In the genomic region with DNA sequence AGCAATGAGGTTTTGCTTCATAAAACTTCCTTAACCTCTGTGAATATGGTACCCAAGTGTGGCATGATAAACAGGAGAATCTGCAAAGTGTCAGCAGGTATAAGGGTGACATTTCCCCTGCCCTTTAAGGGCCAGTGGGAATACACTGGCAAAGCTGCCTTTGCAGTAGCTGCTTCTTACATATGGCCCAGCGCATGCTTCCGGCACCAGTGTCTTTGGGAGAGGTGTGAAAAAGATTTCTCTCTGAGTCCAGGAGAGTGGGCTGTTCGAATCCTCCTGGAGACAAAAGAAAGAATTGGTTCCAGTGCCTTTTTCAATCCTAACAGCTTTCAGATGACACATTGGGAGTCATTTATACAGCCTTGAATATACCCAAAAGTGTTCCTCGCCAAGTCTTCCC, we compare ENCODE assay signal across 23 cellular contexts.
DNase-seq lines count a peak whose midpoint lies in the region; ATAC-seq and TF ChIP-seq lines count a peak whose summit lies in the region.
"Had no signal": no experiment of that assay in that cellular context is flagged by ENCODE, and none has a peak within 500 bp of the region (broad histone marks: within the 10 kb centered on the region; RNA-seq: fewer than 3 reads in every experiment).

No MANE protein-coding gene starts in this region.

- ATAC-seq in gastroesophageal sphincter (no peak), HG02642 (IDR thresholded peaks at IDR 0.05; ENCODE audit: poor library complexity, unreplicated experiment) (no peak)
- ATAC-seq: GM12878 had no signal

- no peak overlapping the region for H3K4me3 ChIP-seq in gastroesophageal sphincter
- H3K4me3 ChIP-seq in brain microvascular endothelial cell (ENCODE audit: low read depth, low read length), result no peak overlapping the region
- H3K4me3 ChIP-seq: BLaER1, GM12878 had no signal

- WGBS in gastroesophageal sphincter (ENCODE audit: low coverage in 1 of 2), 2 donors, result 72 to 82% methylated on average over 3 to 4 of the region's 4 CpGs

- no peaks in the 10 kb centered on the region for H3K27me3 ChIP-seq in gastroesophageal sphincter
- no peaks in the 10 kb centered on the region for H3K27me3 ChIP-seq in brain microvascular endothelial cell (replicated peaks)
- H3K27me3 ChIP-seq: BE2C, BLaER1 had no signal

- peak; percentile 47 for DNase-seq in inferior parietal cortex (ENCODE audit: extremely low spot score)
- peak; percentile 22 for DNase-seq in occipital lobe (lab: John Stamatoyannopoulos, UW)
- peak; percentile 62 for DNase-seq in superior temporal gyrus (ENCODE audit: extremely low spot score)
- no peak for DNase-seq in brain microvascular endothelial cell
- DNase-seq: 8988T; ACHN; BE2C; C1 segment of cervical spinal cord; CD4-positive, alpha-beta memory T cell; CD4-positive, CD25-positive, alpha-beta regulatory T cell; CD8-positive, alpha-beta memory T cell; COR-L47; DMS 273 treated with DMSO at 0.1 percent for 48 hours; DMS153; DMS53; DMS79; DND-41; EL; GDM1 had no signal

- TF ChIP-seq CTCF in gastroesophageal sphincter (IDR thresholded peaks at IDR 0.05) (no peak), brain microvascular endothelial cell (IDR thresholded peaks at IDR 0.05; ENCODE audit: low read depth, low read length, missing control alignments) (no peak)

- no peaks in the 10 kb centered on the region for H3K4me1 ChIP-seq in gastroesophageal sphincter
- H3K4me1 ChIP-seq: BE2C, BLaER1 had no signal

- in situ Hi-C loops in brain microvascular endothelial cell (cut with HindIII; ENCODE audit: low pct_ligation_motif_present, low sequenced_read_pairs), result no loop called here

- no peak for TF ChIP-seq EP300 in gastroesophageal sphincter (IDR thresholded peaks at IDR 0.05)

- H3K36me3 ChIP-seq in gastroesophageal sphincter, result no peaks in the 10 kb centered on the region
- no peaks in the 10 kb centered on the region for H3K36me3 ChIP-seq in brain microvascular endothelial cell (replicated peaks)
- H3K36me3 ChIP-seq: BE2C, BLaER1 had no signal

- no peak for TF ChIP-seq POLR2A in gastroesophageal sphincter (IDR thresholded peaks at IDR 0.05)

- no peaks in the 10 kb centered on the region for H3K9me3 ChIP-seq in gastroesophageal sphincter
- H3K9me3 ChIP-seq: BE2C, BLaER1 had no signal

- H3K27ac ChIP-seq in gastroesophageal sphincter (no peak overlapping the region), brain microvascular endothelial cell (no peak overlapping the region)
- H3K27ac ChIP-seq: BLaER1 had no signal
